9 cellular contexts compared by ENCODE assay signal in genomic region chr5:78527054-78527884, GRCh38.
A peak's percentile ranks its signal among the peaks of the same experiment; 100 is the strongest.
DNase-seq lines count a peak whose midpoint lies in the region; ATAC-seq and TF ChIP-seq lines count a peak whose summit lies in the region.
"Had no signal": no experiment of that assay in that cellular context is flagged by ENCODE, and none has a peak within 500 bp of the region (broad histone marks: within the 10 kb centered on the region; RNA-seq: fewer than 3 reads in every experiment).

No MANE protein-coding gene starts in this region.

- no peaks in the 10 kb centered on the region for H3K36me3 ChIP-seq in H7 (replicated peaks; ENCODE audit: control insufficient read depth, insufficient read depth, low read length)

- no peaks in the 10 kb centered on the region for H3K27me3 ChIP-seq in H7 (ENCODE audit: control insufficient read depth, insufficient read depth, low read length)

- H3K4me3 ChIP-seq in H7 (ENCODE audit: insufficient read depth, low read depth, low read length) (no peak overlapping the region), astrocyte of the cerebellum (ENCODE audit: low read depth, low read length) (no peak overlapping the region), skeletal muscle cell (ENCODE audit: low read depth, low read length) (no peak overlapping the region)

- in situ Hi-C loops in astrocyte of the cerebellum (cut with HindIII; ENCODE audit: low sequenced_read_pairs), result no loop called here

- no peak for ATAC-seq in GM18520 (IDR thresholded peaks at IDR 0.05; ENCODE audit: unreplicated experiment)
- ATAC-seq in HG02763 (IDR thresholded peaks at IDR 0.05; ENCODE audit: unreplicated experiment), result no peak

- TF ChIP-seq CTCF in astrocyte of the cerebellum (IDR thresholded peaks at IDR 0.05; ENCODE audit: low read depth, low read length, missing control alignments), result no peak

- DNase-seq in H7 (peak; percentile 56), astrocyte of the cerebellum (ENCODE audit: low read depth) (peak; percentile 82), hepatic stellate cell (ENCODE audit: low spot score) (peak; percentile 83), skeletal muscle cell (ENCODE audit: low read depth) (peak; percentile 78), D341Med (ENCODE audit: low spot score) (no peak)
- no peak for DNase-seq in activated CD4-positive, alpha-beta T cell treated with anti-CD3 and anti-CD28 coated beads, Interleukin-2, amount 50 U/mL, for 1 hour
- DNase-seq: NCI-H526 treated with DMSO at 0.1 percent for 48 hours had no signal

Comparison
In these comparisons a context has a peak if more than half of its experiments do, and no peak if none do; other contexts are left out.
1. DNase-seq: peak in H7 (single experiment), astrocyte of the cerebellum (single experiment), hepatic stellate cell (single experiment) and skeletal muscle cell (single experiment); none in D341Med (single experiment) and activated CD4-positive, alpha-beta T cell treated with anti-CD3 and anti-CD28 coated beads, Interleukin-2, amount 50 U/mL, for 1 hour (single experiment).